In genomic region chr3:43759297-43759782, GRCh38 we compare ENCODE assay signal across 8 cellular contexts.
DNase-seq lines count a peak whose midpoint lies in the region; ATAC-seq and TF ChIP-seq lines count a peak whose summit lies in the region.

No MANE protein-coding gene starts in this region.

- H3K4me2 ChIP-seq in Karpas-422 (ENCODE audit: low read depth, low read length, poor library complexity, severe bottlenecking), result no peak overlapping the region

- 58 to 70% methylated on average over 6 of the region's 6 CpGs for WGBS in mesodermal cell (ENCODE audit: insufficient coverage in 2 of 2), 2 experiments

- H3K4me3 ChIP-seq in Karpas-422 (ENCODE audit: low read length) (no peak overlapping the region), cardiac fibroblast (replicated peaks in 1 of 2; ENCODE audit: low read depth in 2 of 2, low read length in 2 of 2) (no peak overlapping the region), mesodermal cell (ENCODE audit: extremely low read depth, insufficient read depth, low read length, poor library complexity, severe bottlenecking) (no peak overlapping the region)

- no TSS peak for BruUV-seq in Calu3 (replicated peaks; lab: Mats Ljungman, UMichigan)

- no peaks in the 10 kb centered on the region for H3K36me3 Mint-ChIP-seq in Calu3 (ENCODE audit: insufficient read depth, unreplicated experiment)
- H3K36me3 Mint-ChIP-seq in mesothelial cell of epicardium, result no peaks in the 10 kb centered on the region

- no peak overlapping the region for H3K4me3 Mint-ChIP-seq in Calu3 (ENCODE audit: low read depth, unreplicated experiment)
- H3K4me3 Mint-ChIP-seq in mesothelial cell of epicardium, result no peak overlapping the region

- intact Hi-C loops in Calu3 (cut with micrococcal nuclease; ENCODE audit: unreplicated experiment), result no loop called here

- H3K4me1 ChIP-seq in Karpas-422 (ENCODE audit: low read length) (no peaks in the 10 kb centered on the region), mesodermal cell (ENCODE audit: control insufficient read depth, insufficient read depth, low read length, poor library complexity, severe bottlenecking) (peaks cover 12% of the 10 kb centered on the region)

- H3K4me1 Mint-ChIP-seq in Calu3 (ENCODE audit: low read depth, unreplicated experiment) (peaks cover 28% of the 10 kb centered on the region), mesothelial cell of epicardium (peaks cover 10% of the 10 kb centered on the region)

- DNase-seq in Calu3, result no peak
- DNase-seq in Karpas-422, result peak; percentile 52
- DNase-seq in cardiac fibroblast (ENCODE audit: low read depth in 2 of 2), result peak; percentile 56 to 87
- no peak for DNase-seq in mesothelial cell of epicardium (ENCODE audit: low spot score in 2 of 2, unreplicated experiment in 2 of 2)
- DNase-seq in NCI-H524 treated with DMSO at 0.1 percent for 48 hours (lab: John Stamatoyannopoulos, UW), result no peak
- DNase-seq in cerebellar nuclear complex (lab: John Stamatoyannopoulos, UW), result no peak

- no peak overlapping the region for H2AFZ ChIP-seq in Karpas-422 (ENCODE audit: low read length)

- CTCF ChIA-PET in Calu3 (lab: Charles Lee), result no interaction called here

- no peaks in the 10 kb centered on the region for H3K9me3 ChIP-seq in Karpas-422 (ENCODE audit: low read length)
- H3K9me3 ChIP-seq in mesodermal cell (ENCODE audit: control insufficient read depth, low read length), result no peaks in the 10 kb centered on the region

- no peak for ATAC-seq in GM19351 (IDR thresholded peaks at IDR 0.05; ENCODE audit: unreplicated experiment)

- H3K79me2 ChIP-seq in Karpas-422 (ENCODE audit: low read length), result no peaks in the 10 kb centered on the region

- no peak overlapping the region for H3K9ac ChIP-seq in Karpas-422 (ENCODE audit: low read length)

- no peak overlapping the region for H3K27ac ChIP-seq in Karpas-422 (ENCODE audit: low read length)
- H3K27ac ChIP-seq in mesodermal cell (ENCODE audit: low read depth, low read length, severe bottlenecking), result peak overlapping the region; percentile 67

- peaks cover 11% of the 10 kb centered on the region for H3K27me3 Mint-ChIP-seq in Calu3 (ENCODE audit: unreplicated experiment)
- no peaks in the 10 kb centered on the region for H3K27me3 Mint-ChIP-seq in mesothelial cell of epicardium (ENCODE audit: low read depth)

- H3K9me3 Mint-ChIP-seq in Calu3 (ENCODE audit: low read depth, unreplicated experiment) (no peaks in the 10 kb centered on the region), mesothelial cell of epicardium (no peaks in the 10 kb centered on the region)

- H3K27me3 ChIP-seq in Karpas-422 (ENCODE audit: low read length), result no peaks in the 10 kb centered on the region

- no peaks in the 10 kb centered on the region for H4K20me1 ChIP-seq in Karpas-422 (ENCODE audit: insufficient read depth, low read depth, low read length)

- TF ChIP-seq CTCF in Calu3 (IDR thresholded peaks at IDR 0.05; ENCODE audit: unreplicated experiment) (no peak), cardiac fibroblast (IDR thresholded peaks at IDR 0.05; ENCODE audit: low read depth, low read length) (peak; percentile 37), mesothelial cell of epicardium (IDR thresholded peaks at IDR 0.05; ENCODE audit: unreplicated experiment) (no peak)

- H3K9me2 ChIP-seq in Karpas-422 (replicated peaks; ENCODE audit: insufficient read depth, low read length), result no peaks in the 10 kb centered on the region

- no peaks in the 10 kb centered on the region for H3K36me3 ChIP-seq in Karpas-422 (ENCODE audit: insufficient read depth, low read length)
- no peaks in the 10 kb centered on the region for H3K36me3 ChIP-seq in mesodermal cell (ENCODE audit: control insufficient read depth, insufficient read depth, low read length)

- peak overlapping the region; percentile 6 for H3K27ac Mint-ChIP-seq in Calu3 (ENCODE audit: unreplicated experiment)
- H3K27ac Mint-ChIP-seq in mesothelial cell of epicardium, result no peak overlapping the region

Comparison
In these comparisons a context has a peak if more than half of its experiments do, and no peak if none do; other contexts are left out.
1. DNase-seq: peak in Karpas-422 (single experiment) and cardiac fibroblast (2 of 2); none in Calu3 (single experiment), mesothelial cell of epicardium (0 of 2), NCI-H524 treated with DMSO at 0.1 percent for 48 hours (single experiment) and cerebellar nuclear complex (0 of 2).